ENCODE assay signal across 1 cellular context in the genomic region with DNA sequence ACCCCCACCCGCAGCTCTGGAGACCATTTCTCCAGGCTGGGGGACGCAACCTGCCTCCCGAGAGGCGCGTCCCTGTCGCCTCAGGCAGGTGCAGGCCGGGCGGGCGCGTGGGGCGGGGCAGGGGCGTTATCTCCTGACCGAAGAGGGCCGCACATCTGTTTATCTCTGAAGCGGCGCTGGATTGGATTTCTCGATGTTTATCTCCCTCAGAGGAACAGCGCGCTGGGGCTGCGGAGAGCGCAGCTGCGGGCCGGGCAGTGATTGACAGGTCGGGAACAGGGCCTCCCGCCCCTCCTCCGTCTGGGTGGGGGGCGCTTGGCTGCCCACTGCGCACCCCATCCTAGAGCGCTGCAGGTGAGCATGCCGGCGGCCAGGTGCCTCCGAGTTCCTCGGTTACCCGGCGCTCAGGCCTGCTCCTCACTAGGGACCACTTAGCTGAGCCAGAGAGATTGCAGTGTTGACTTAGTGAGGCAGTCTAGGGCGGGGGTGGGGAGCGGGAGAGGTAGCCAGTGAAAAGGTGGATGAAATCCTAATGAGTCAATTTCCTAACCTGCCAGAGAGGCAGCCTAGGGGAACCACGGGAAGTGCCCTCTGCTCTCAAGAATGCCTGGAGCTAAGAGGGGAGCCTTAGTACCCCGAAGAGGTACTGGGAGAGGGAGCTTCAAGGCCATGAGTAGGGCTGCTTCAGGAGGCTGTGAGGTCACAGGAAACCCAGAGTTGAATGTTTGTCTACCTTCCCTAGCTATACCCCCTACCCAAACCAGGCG.
TF ChIP-seq lines count a peak whose summit lies in the region.

No MANE protein-coding gene starts in this region.

TF ChIP-seq in HepG2, 621 proteins besides CTCF, POLR2A, EP300 and RAD21:
- peak; percentile 11; the same call in 1 of the 2 replicates for TF ChIP-seq ZNF768 (CRISPR knock-in tag; IDR thresholded peaks at IDR 0.05)
- peak; percentile 50; the same call in 1 of the 2 replicates for TF ChIP-seq ZFX (CRISPR knock-in tag; IDR thresholded peaks at IDR 0.05; ENCODE audit: low read depth)
- TF ChIP-seq, protein P1, sequence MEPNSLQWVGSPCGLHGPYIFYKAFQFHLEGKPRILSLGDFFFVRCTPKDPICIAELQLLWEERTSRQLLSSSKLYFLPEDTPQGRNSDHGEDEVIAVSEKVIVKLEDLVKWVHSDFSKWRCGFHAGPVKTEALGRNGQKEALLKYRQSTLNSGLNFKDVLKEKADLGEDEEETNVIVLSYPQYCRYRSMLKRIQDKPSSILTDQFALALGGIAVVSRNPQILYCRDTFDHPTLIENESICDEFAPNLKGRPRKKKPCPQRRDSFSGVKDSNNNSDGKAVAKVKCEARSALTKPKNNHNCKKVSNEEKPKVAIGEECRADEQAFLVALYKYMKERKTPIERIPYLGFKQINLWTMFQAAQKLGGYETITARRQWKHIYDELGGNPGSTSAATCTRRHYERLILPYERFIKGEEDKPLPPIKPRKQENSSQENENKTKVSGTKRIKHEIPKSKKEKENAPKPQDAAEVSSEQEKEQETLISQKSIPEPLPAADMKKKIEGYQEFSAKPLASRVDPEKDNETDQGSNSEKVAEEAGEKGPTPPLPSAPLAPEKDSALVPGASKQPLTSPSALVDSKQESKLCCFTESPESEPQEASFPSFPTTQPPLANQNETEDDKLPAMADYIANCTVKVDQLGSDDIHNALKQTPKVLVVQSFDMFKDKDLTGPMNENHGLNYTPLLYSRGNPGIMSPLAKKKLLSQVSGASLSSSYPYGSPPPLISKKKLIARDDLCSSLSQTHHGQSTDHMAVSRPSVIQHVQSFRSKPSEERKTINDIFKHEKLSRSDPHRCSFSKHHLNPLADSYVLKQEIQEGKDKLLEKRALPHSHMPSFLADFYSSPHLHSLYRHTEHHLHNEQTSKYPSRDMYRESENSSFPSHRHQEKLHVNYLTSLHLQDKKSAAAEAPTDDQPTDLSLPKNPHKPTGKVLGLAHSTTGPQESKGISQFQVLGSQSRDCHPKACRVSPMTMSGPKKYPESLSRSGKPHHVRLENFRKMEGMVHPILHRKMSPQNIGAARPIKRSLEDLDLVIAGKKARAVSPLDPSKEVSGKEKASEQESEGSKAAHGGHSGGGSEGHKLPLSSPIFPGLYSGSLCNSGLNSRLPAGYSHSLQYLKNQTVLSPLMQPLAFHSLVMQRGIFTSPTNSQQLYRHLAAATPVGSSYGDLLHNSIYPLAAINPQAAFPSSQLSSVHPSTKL (CRISPR knock-in tag; IDR thresholded peaks at IDR 0.05), result 0 out of 2 replicates have a peak, but pooled peaks have one; percentile 5
- TF ChIP-seq, protein P2, sequence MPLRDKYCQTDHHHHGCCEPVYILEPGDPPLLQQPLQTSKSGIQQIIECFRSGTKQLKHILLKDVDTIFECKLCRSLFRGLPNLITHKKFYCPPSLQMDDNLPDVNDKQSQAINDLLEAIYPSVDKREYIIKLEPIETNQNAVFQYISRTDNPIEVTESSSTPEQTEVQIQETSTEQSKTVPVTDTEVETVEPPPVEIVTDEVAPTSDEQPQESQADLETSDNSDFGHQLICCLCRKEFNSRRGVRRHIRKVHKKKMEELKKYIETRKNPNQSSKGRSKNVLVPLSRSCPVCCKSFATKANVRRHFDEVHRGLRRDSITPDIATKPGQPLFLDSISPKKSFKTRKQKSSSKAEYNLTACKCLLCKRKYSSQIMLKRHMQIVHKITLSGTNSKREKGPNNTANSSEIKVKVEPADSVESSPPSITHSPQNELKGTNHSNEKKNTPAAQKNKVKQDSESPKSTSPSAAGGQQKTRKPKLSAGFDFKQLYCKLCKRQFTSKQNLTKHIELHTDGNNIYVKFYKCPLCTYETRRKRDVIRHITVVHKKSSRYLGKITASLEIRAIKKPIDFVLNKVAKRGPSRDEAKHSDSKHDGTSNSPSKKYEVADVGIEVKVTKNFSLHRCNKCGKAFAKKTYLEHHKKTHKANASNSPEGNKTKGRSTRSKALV (CRISPR knock-in tag; IDR thresholded peaks at IDR 0.05), result peak; percentile 61; the same call in 1 of the 2 replicates
- TF ChIP-seq, protein P3, sequence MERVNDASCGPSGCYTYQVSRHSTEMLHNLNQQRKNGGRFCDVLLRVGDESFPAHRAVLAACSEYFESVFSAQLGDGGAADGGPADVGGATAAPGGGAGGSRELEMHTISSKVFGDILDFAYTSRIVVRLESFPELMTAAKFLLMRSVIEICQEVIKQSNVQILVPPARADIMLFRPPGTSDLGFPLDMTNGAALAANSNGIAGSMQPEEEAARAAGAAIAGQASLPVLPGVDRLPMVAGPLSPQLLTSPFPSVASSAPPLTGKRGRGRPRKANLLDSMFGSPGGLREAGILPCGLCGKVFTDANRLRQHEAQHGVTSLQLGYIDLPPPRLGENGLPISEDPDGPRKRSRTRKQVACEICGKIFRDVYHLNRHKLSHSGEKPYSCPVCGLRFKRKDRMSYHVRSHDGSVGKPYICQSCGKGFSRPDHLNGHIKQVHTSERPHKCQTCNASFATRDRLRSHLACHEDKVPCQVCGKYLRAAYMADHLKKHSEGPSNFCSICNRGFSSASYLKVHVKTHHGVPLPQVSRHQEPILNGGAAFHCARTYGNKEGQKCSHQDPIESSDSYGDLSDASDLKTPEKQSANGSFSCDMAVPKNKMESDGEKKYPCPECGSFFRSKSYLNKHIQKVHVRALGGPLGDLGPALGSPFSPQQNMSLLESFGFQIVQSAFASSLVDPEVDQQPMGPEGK (CRISPR knock-in tag; IDR thresholded peaks at IDR 0.05), result peak; percentile 46
- TF ChIP-seq MAZ (IDR thresholded peaks at IDR 0.05; ENCODE audit: borderline replicate concordance, low read depth, low read length), result no peak
- TF ChIP-seq MAZ (CRISPR knock-in tag; IDR thresholded peaks at IDR 0.05; ENCODE audit: low read depth), result 0 out of 2 replicates have a peak, but pooled peaks have one; percentile 33
- TF ChIP-seq, protein P4, sequence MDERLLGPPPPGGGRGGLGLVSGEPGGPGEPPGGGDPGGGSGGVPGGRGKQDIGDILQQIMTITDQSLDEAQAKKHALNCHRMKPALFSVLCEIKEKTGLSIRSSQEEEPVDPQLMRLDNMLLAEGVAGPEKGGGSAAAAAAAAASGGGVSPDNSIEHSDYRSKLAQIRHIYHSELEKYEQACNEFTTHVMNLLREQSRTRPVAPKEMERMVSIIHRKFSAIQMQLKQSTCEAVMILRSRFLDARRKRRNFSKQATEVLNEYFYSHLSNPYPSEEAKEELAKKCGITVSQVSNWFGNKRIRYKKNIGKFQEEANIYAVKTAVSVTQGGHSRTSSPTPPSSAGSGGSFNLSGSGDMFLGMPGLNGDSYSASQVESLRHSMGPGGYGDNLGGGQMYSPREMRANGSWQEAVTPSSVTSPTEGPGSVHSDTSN (CRISPR knock-in tag; IDR thresholded peaks at IDR 0.05), result 0 out of 2 replicates have a peak, but pooled peaks have one; percentile 39
- TF ChIP-seq ZMYM2 (CRISPR knock-in tag; IDR thresholded peaks at IDR 0.05), result no peak
- TF ChIP-seq ZSCAN30 (CRISPR knock-in tag; IDR thresholded peaks at IDR 0.05), result no peak
- TF ChIP-seq RBM39 (IDR thresholded peaks at IDR 0.05; ENCODE audit: low read depth, low read length, poor library complexity, severe bottlenecking), result peak; percentile 57
- TF ChIP-seq KAT8 (CRISPR knock-in tag; IDR thresholded peaks at IDR 0.05), result no peak
- TF ChIP-seq, protein P5, sequence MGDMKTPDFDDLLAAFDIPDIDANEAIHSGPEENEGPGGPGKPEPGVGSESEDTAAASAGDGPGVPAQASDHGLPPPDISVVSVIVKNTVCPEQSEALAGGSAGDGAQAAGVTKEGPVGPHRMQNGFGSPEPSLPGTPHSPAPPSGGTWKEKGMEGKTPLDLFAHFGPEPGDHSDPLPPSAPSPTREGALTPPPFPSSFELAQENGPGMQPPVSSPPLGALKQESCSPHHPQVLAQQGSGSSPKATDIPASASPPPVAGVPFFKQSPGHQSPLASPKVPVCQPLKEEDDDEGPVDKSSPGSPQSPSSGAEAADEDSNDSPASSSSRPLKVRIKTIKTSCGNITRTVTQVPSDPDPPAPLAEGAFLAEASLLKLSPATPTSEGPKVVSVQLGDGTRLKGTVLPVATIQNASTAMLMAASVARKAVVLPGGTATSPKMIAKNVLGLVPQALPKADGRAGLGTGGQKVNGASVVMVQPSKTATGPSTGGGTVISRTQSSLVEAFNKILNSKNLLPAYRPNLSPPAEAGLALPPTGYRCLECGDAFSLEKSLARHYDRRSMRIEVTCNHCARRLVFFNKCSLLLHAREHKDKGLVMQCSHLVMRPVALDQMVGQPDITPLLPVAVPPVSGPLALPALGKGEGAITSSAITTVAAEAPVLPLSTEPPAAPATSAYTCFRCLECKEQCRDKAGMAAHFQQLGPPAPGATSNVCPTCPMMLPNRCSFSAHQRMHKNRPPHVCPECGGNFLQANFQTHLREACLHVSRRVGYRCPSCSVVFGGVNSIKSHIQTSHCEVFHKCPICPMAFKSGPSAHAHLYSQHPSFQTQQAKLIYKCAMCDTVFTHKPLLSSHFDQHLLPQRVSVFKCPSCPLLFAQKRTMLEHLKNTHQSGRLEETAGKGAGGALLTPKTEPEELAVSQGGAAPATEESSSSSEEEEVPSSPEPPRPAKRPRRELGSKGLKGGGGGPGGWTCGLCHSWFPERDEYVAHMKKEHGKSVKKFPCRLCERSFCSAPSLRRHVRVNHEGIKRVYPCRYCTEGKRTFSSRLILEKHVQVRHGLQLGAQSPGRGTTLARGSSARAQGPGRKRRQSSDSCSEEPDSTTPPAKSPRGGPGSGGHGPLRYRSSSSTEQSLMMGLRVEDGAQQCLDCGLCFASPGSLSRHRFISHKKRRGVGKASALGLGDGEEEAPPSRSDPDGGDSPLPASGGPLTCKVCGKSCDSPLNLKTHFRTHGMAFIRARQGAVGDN (CRISPR knock-in tag; IDR thresholded peaks at IDR 0.05), result peak; percentile 54; the same call in 1 of the 2 replicates
- TF ChIP-seq ZNF430 (CRISPR knock-in tag; IDR thresholded peaks at IDR 0.05), result no peak
- peak; percentile 41; the same call in 1 of the 2 replicates for TF ChIP-seq MEIS1 (CRISPR knock-in tag; IDR thresholded peaks at IDR 0.05; ENCODE audit: borderline replicate concordance)
- TF ChIP-seq ZNF75D (CRISPR knock-in tag; IDR thresholded peaks at IDR 0.05; ENCODE audit: borderline replicate concordance), result no peak
- TF ChIP-seq, protein P6, sequence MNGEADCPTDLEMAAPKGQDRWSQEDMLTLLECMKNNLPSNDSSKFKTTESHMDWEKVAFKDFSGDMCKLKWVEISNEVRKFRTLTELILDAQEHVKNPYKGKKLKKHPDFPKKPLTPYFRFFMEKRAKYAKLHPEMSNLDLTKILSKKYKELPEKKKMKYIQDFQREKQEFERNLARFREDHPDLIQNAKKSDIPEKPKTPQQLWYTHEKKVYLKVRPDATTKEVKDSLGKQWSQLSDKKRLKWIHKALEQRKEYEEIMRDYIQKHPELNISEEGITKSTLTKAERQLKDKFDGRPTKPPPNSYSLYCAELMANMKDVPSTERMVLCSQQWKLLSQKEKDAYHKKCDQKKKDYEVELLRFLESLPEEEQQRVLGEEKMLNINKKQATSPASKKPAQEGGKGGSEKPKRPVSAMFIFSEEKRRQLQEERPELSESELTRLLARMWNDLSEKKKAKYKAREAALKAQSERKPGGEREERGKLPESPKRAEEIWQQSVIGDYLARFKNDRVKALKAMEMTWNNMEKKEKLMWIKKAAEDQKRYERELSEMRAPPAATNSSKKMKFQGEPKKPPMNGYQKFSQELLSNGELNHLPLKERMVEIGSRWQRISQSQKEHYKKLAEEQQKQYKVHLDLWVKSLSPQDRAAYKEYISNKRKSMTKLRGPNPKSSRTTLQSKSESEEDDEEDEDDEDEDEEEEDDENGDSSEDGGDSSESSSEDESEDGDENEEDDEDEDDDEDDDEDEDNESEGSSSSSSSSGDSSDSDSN (CRISPR knock-in tag; IDR thresholded peaks at IDR 0.05), result 0 out of 2 replicates have a peak, but pooled peaks have one; percentile 14
- TF ChIP-seq ZNF775 (CRISPR knock-in tag; IDR thresholded peaks at IDR 0.05; ENCODE audit: borderline replicate concordance), result no peak
- TF ChIP-seq XRCC5 (optimal IDR thresholded peaks at IDR 0.05; ENCODE audit: low read length), result peak; percentile 28
- TF ChIP-seq, protein P7, sequence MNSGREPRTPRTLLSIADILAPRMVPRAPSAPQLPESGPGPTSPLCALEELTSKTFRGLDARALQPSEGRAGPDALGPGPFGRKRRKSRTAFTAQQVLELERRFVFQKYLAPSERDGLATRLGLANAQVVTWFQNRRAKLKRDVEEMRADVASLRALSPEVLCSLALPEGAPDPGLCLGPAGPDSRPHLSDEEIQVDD (CRISPR knock-in tag; IDR thresholded peaks at IDR 0.05; ENCODE audit: borderline replicate concordance), result no peak
- TF ChIP-seq, protein P8, sequence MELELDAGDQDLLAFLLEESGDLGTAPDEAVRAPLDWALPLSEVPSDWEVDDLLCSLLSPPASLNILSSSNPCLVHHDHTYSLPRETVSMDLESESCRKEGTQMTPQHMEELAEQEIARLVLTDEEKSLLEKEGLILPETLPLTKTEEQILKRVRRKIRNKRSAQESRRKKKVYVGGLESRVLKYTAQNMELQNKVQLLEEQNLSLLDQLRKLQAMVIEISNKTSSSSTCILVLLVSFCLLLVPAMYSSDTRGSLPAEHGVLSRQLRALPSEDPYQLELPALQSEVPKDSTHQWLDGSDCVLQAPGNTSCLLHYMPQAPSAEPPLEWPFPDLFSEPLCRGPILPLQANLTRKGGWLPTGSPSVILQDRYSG (CRISPR knock-in tag; IDR thresholded peaks at IDR 0.05), result no peak
- TF ChIP-seq FOXA1 (IDR thresholded peaks at IDR 0.05), result no peak
- TF ChIP-seq FOXA1 (CRISPR knock-in tag; IDR thresholded peaks at IDR 0.05), result peak; percentile 80
- TF ChIP-seq ZNF180 (CRISPR knock-in tag; IDR thresholded peaks at IDR 0.05; ENCODE audit: borderline replicate concordance, low read depth), result no peak
- peak; percentile 58 for TF ChIP-seq ZEB1 (IDR thresholded peaks at IDR 0.05; ENCODE audit: insufficient replicate concordance, low read depth)
- peak; percentile 62 for TF ChIP-seq FOSL2 (CRISPR knock-in tag; IDR thresholded peaks at IDR 0.05)
